ENCODE assay signal across 20 cellular contexts in genomic region chr4:143538979-143539669, GRCh38. TPM values are rescaled to one million over a fixed set of nuclear protein-coding genes. Genes with fewer than 3 reads are reported as not detected.
DNase-seq lines count a peak whose midpoint lies in the region; ATAC-seq and TF ChIP-seq lines count a peak whose summit lies in the region.
"Had no signal": no experiment of that assay in that cellular context is flagged by ENCODE, and none has a peak within 500 bp of the region (broad histone marks: within the 10 kb centered on the region; RNA-seq: fewer than 3 reads in every experiment).

No MANE protein-coding gene starts in this region.

- no peaks in the 10 kb centered on the region for H3K9me3 Mint-ChIP-seq in CD8-positive, alpha-beta memory T cell
- no peaks in the 10 kb centered on the region for H3K9me3 Mint-ChIP-seq in effector memory CD8-positive, alpha-beta T cell
- H3K9me3 Mint-ChIP-seq: nephron; T-helper 1 cell treated with Interleukin-12 subunit alpha and Interleukin-12 subunit beta and Interleukin-4 antibody, amounts not matched to agents 30 μg/mL and 1 μg/mL, for 36 hours had no signal

- peak overlapping the region in 6 of 8 donors; percentile 44 to 87 (median 64) for H3K27ac Mint-ChIP-seq in CD8-positive, alpha-beta memory T cell
- H3K27ac Mint-ChIP-seq in effector memory CD8-positive, alpha-beta T cell, result peak overlapping the region; percentile 22 to 56
- H3K27ac Mint-ChIP-seq: nephron; T-helper 1 cell treated with Interleukin-12 subunit alpha and Interleukin-12 subunit beta and Interleukin-4 antibody, amounts not matched to agents 30 μg/mL and 1 μg/mL, for 36 hours had no signal

- no peak overlapping the region for H3K4me3 ChIP-seq in CD8-positive, alpha-beta memory T cell (ENCODE audit: low read length)
- H3K4me3 ChIP-seq in left ventricle myocardium inferior, result no peak overlapping the region
- H3K4me3 ChIP-seq: adrenal gland, cardiac muscle cell, lung, skin epidermis, thyroid gland had no signal

- H3K4me1 Mint-ChIP-seq in CD8-positive, alpha-beta memory T cell, result peaks cover 14 to 25% (median 20%) of the 10 kb centered on the region in 3 donors
- H3K4me1 Mint-ChIP-seq in effector memory CD8-positive, alpha-beta T cell (ENCODE audit: low read depth in 2 of 2), result peaks cover 1 to 15% of the 10 kb centered on the region in 2 donors
- H3K4me1 Mint-ChIP-seq: nephron had no signal

- DNase-seq in CD8-positive, alpha-beta memory T cell, result no peak
- DNase-seq in effector memory CD8-positive, alpha-beta T cell, result no peak
- no peak for DNase-seq in HPDE6-E6E7 (ENCODE audit: extremely low spot score)
- DNase-seq in central memory CD4-positive, alpha-beta T cell, result no peak
- DNase-seq in left ventricle myocardium inferior, result no peak
- DNase-seq in left lobe of liver (ENCODE audit: low spot score), result no peak
- DNase-seq: adrenal gland; NCI-H2029; NCI-H510A treated with DMSO at 0.1 percent for 48 hours; SHP77 treated with DMSO at 0.1 percent for 48 hours; stimulated activated CD4-positive, alpha-beta T cell treated with anti-CD3 and anti-CD28 coated beads, Interleukin-4, amount 100 ng/mL, for 24 hours; stimulated activated CD8-positive, alpha-beta memory T cell treated with anti-CD3 and anti-CD28 coated beads, Interleukin-4, amount 100 ng/mL, for 48 hours; thyroid gland had no signal

- no peak for TF ChIP-seq CTCF in left ventricle myocardium inferior (IDR thresholded peaks at IDR 0.05; ENCODE audit: borderline replicate concordance)

- H3K27me3 ChIP-seq in CD8-positive, alpha-beta memory T cell (ENCODE audit: insufficient read depth, low read length, poor library complexity, severe bottlenecking), result no peaks in the 10 kb centered on the region
- no peaks in the 10 kb centered on the region for H3K27me3 ChIP-seq in left ventricle myocardium inferior (ENCODE audit: low read depth)
- H3K27me3 ChIP-seq: adrenal gland, cardiac muscle cell, thyroid gland had no signal

- H3K4me3 Mint-ChIP-seq in CD8-positive, alpha-beta memory T cell, result no peak overlapping the region
- no peak overlapping the region for H3K4me3 Mint-ChIP-seq in effector memory CD8-positive, alpha-beta T cell
- H3K4me3 Mint-ChIP-seq: nephron; T-helper 1 cell treated with Interleukin-12 subunit alpha and Interleukin-12 subunit beta and Interleukin-4 antibody, amounts not matched to agents 30 μg/mL and 1 μg/mL, for 36 hours had no signal

- H3K27me3 Mint-ChIP-seq in CD8-positive, alpha-beta memory T cell, result no peaks in the 10 kb centered on the region
- no peaks in the 10 kb centered on the region for H3K27me3 Mint-ChIP-seq in effector memory CD8-positive, alpha-beta T cell

- no peaks in the 10 kb centered on the region for H3K4me1 ChIP-seq in CD8-positive, alpha-beta memory T cell (ENCODE audit: insufficient read depth, low read length)
- no peaks in the 10 kb centered on the region for H3K4me1 ChIP-seq in left ventricle myocardium inferior
- H3K4me1 ChIP-seq: adrenal gland, thyroid gland had no signal

- intact Hi-C loops in left ventricle myocardium inferior (cut with micrococcal nuclease), result no loop called here

- CTCF ChIA-PET in CD8-positive, alpha-beta memory T cell (lab: Charles Lee), result no interaction called here

- POLR2A ChIA-PET in CD8-positive, alpha-beta memory T cell (lab: Charles Lee), result no interaction called here

- H3K36me3 ChIP-seq in CD8-positive, alpha-beta memory T cell (ENCODE audit: insufficient read depth, low read length), result peaks cover 61% of the 10 kb centered on the region
- H3K36me3 ChIP-seq in left ventricle myocardium inferior, result peaks cover 97% of the 10 kb centered on the region

- H3K9me3 ChIP-seq in CD8-positive, alpha-beta memory T cell (ENCODE audit: low read length), result no peaks in the 10 kb centered on the region
- H3K9me3 ChIP-seq in left ventricle myocardium inferior (replicated peaks), result no peaks in the 10 kb centered on the region
- H3K9me3 ChIP-seq: adrenal gland, thyroid gland had no signal

- ATAC-seq in GM18867 (IDR thresholded peaks at IDR 0.05; ENCODE audit: unreplicated experiment) (peak; percentile 58), HG02870 (IDR thresholded peaks at IDR 0.05; ENCODE audit: unreplicated experiment) (peak; percentile 75), left lobe of liver (no peak)
- peak; percentile 81 for ATAC-seq in effector memory CD8-positive, alpha-beta T cell (replicated peaks)

- H3K36me3 Mint-ChIP-seq in CD8-positive, alpha-beta memory T cell, result peaks cover 0 to 89% (median 45%) of the 10 kb centered on the region in 3 donors
- peaks cover 94% of the 10 kb centered on the region for H3K36me3 Mint-ChIP-seq in effector memory CD8-positive, alpha-beta T cell (ENCODE audit: insufficient read depth)

- no peak overlapping the region for H3K27ac ChIP-seq in CD8-positive, alpha-beta memory T cell (ENCODE audit: low read depth, low read length)
- no peak overlapping the region for H3K27ac ChIP-seq in left ventricle myocardium inferior (replicated peaks)
- H3K27ac ChIP-seq: adrenal gland, cardiac muscle cell, skin epidermis, thyroid gland had no signal

RNA-seq across cellular contexts. Expression of gene SMARCA5, which starts 25.6 kb away (rescaled TPM):
- 10 to 100 TPM; 63.4 to 64.5 TPM for total RNA-seq in CD8-positive, alpha-beta memory T cell
- 36.3 TPM for polyA plus RNA-seq in CD8-positive, alpha-beta memory T cell
- 36.0 TPM for total RNA-seq in left ventricle myocardium inferior
- 8.8 TPM for total RNA-seq in left lobe of liver
